In the genomic region with DNA sequence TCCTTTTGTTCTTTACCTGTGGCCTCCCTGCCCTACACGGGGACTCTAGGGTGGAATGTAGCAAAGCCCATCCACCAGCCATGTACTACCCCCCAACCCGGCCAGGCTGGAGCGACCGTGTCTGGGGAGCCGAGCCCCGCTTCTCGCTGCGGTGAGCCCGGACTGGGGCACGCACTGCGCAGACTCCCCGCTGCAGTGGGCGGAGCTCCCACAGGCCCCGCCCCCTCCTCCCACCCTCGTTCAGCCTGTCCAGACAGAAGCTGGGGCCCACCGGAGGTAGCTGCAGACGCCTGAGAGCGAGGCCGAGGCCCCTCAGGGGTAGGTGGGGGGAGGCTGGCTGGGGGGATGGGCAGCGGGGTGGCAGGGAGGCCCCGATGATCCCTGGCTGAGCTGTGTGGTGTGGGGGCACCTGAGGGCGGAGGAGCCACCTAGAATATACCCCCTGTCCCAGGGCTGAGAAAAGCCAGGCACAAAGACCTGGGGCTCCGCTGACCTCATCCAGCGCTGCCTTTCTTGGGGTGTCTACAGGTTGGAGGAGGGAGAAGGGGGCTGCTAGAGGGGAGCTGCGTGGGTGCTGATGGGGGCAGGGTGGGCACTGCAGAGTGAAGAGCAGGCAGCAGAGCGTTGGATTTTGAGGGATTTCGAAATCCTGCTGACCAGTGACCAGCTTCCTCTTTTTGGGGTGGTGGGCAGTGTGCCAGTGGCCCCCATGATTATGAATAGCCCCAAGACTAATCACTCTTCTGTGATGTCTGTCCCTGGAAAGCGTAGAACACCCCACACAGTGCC, we compare ENCODE assay signal across 9 cellular contexts. TPM values are rescaled to one million over a fixed set of nuclear protein-coding genes. Genes with fewer than 3 reads are reported as not detected.
A peak's percentile ranks its signal among the peaks of the same experiment; 100 is the strongest.
DNase-seq lines count a peak whose midpoint lies in the region; ATAC-seq, FAIRE-seq and TF ChIP-seq lines count a peak whose summit lies in the region.
"Had no signal": no experiment of that assay in that cellular context is flagged by ENCODE, and none has a peak within 500 bp of the region (broad histone marks: within the 10 kb centered on the region; RNA-seq: fewer than 3 reads in every experiment).

No MANE protein-coding gene starts in this region.

- no peaks in the 10 kb centered on the region for H3K36me3 ChIP-seq in kidney (ENCODE audit: control insufficient read depth in 1 of 2, insufficient read depth in 2 of 2, low read length in 2 of 2)

- H3K36me3 Mint-ChIP-seq in T-helper 17 cell (ENCODE audit: low read depth) = peaks cover 3% of the 10 kb centered on the region
- H3K36me3 Mint-ChIP-seq in chondrocyte (ENCODE audit: low read depth) = peaks cover 11% of the 10 kb centered on the region

- H3K9me3 Mint-ChIP-seq in chondrocyte (ENCODE audit: low read depth) = no peaks in the 10 kb centered on the region

- peaks cover 15% of the 10 kb centered on the region for H3K4me1 Mint-ChIP-seq in T-helper 17 cell
- H3K4me1 Mint-ChIP-seq in chondrocyte (ENCODE audit: low read depth) = peaks cover 28% of the 10 kb centered on the region

- TF ChIP-seq CTCF in chondrocyte (IDR thresholded peaks at IDR 0.05) (no peak), kidney (IDR thresholded peaks at IDR 0.05; ENCODE audit: borderline replicate concordance, extremely low read depth, insufficient read depth) (no peak)

- intact Hi-C loops in kidney (cut with DNase I) = no loop called here

- H3K27me3 Mint-ChIP-seq in T-helper 17 cell (no peaks in the 10 kb centered on the region), chondrocyte (ENCODE audit: low read depth) (no peaks in the 10 kb centered on the region)

- peak overlapping the region in 1 of 2 donors; percentile 46 for H3K9ac ChIP-seq in kidney (ENCODE audit: low read length in 2 of 2)

- H3K4me3 ChIP-seq in kidney (ENCODE audit: low read length in 2 of 2) = peak overlapping the region; percentile 1 to 43

- no peaks in the 10 kb centered on the region for H3K9me3 ChIP-seq in T-helper 17 cell (ENCODE audit: control insufficient read depth, low read length, poor library complexity, severe bottlenecking)
- H3K9me3 ChIP-seq in kidney (ENCODE audit: control insufficient read depth in 1 of 2, low read length in 2 of 2) = no peaks in the 10 kb centered on the region
- H3K9me3 ChIP-seq: gastrocnemius medialis had no signal

- H3K27ac ChIP-seq in kidney (ENCODE audit: low read depth in 2 of 2, low read length in 2 of 2) = no peak overlapping the region

- no peak overlapping the region for H3K4me3 Mint-ChIP-seq in T-helper 17 cell
- H3K4me3 Mint-ChIP-seq in chondrocyte (ENCODE audit: unreplicated experiment) = peak overlapping the region; percentile 78

- FAIRE-seq in kidney (lab: Jason Lieb, UNC) = no peak

- DNase-seq in activated effector memory CD4-positive, alpha-beta T cell treated with anti-CD3 and anti-CD28 coated beads, Interleukin-2, amount 50 U/mL, for 16 hours = peak; percentile 78
- DNase-seq in activated effector memory CD4-positive, alpha-beta T cell treated with Interleukin-2 at 50 U/mL for 16 hours = no peak
- DNase-seq in T-helper 17 cell (peak in 1 of 3 donors; percentile 15), chondrocyte (ENCODE audit: low spot score) (no peak), kidney (peak; percentile 88), RKO (ENCODE audit: low spot score) (no peak), cortex of kidney (lab: John Stamatoyannopoulos, UW) (no peak)
- DNase-seq in stimulated activated CD4-positive, alpha-beta T cell treated with anti-CD3 and anti-CD28 coated beads, Interleukin-15, amount 100 ng/mL, for 48 hours (ENCODE audit: low read depth in 2 of 2) = peak; percentile 21 to 59

- H3K27ac Mint-ChIP-seq in T-helper 17 cell = peak overlapping the region; percentile 27
- peak overlapping the region; percentile 75 for H3K27ac Mint-ChIP-seq in chondrocyte (ENCODE audit: unreplicated experiment)

- H3K4me1 ChIP-seq in kidney (ENCODE audit: control insufficient read depth in 1 of 2, insufficient read depth in 1 of 2, low read depth in 1 of 2, low read length in 2 of 2) = no peaks in the 10 kb centered on the region

- ATAC-seq in T-helper 17 cell = peak; percentile 40

RNA-seq across cellular contexts. Expression of a gene that starts 17.3 kb away (rescaled TPM):
- total RNA-seq in T-helper 17 cell (10 to 100 TPM; 75.4 to 77.1 TPM), chondrocyte (478 to 514 TPM (median 487 TPM) in 3 replicates), kidney (207 TPM)
- 175 TPM for polyA plus RNA-seq in kidney (ENCODE audit: insufficient read depth, low read depth, low replicate concordance)

RNA-seq across cellular contexts. Expression of a gene that starts 17.6 kb away (rescaled TPM):
- total RNA-seq in T-helper 17 cell (10 to 100 TPM in 1 of 2 donors, 1 to 10 TPM in 1; 9.5 to 11.9 TPM), chondrocyte (19.4 to 22.2 TPM (median 21.5 TPM) in 3 replicates), kidney (12.9 TPM)
- polyA plus RNA-seq in kidney (ENCODE audit: insufficient read depth, low read depth, low replicate concordance) = 13.0 TPM

RNA-seq across cellular contexts. Expression of a gene that starts 24.2 kb away (rescaled TPM):
- not detected for total RNA-seq in T-helper 17 cell
- total RNA-seq in chondrocyte = 0.20 to 0.53 TPM (median 0.46 TPM) in 3 replicates
- 0.09 TPM for total RNA-seq in kidney
- polyA plus RNA-seq in kidney (ENCODE audit: insufficient read depth, low read depth, low replicate concordance) = not detected

RNA-seq across cellular contexts. Expression of a gene that starts 47.4 kb away (rescaled TPM):
- total RNA-seq in T-helper 17 cell = 1 to 10 TPM; 1.5 to 1.7 TPM
- 3.6 to 4.9 TPM (median 4.5 TPM) in 3 replicates for total RNA-seq in chondrocyte
- total RNA-seq in kidney = 4.5 TPM
- 12.6 TPM for polyA plus RNA-seq in kidney (ENCODE audit: insufficient read depth, low read depth, low replicate concordance)

RNA-seq across cellular contexts. Expression of a gene that starts 60.0 kb away (rescaled TPM):
- total RNA-seq in T-helper 17 cell (10 to 100 TPM; 18.1 to 19.4 TPM), chondrocyte (13.0 to 14.8 TPM (median 14.5 TPM) in 3 replicates), kidney (14.8 TPM)
- 18.2 TPM for polyA plus RNA-seq in kidney (ENCODE audit: insufficient read depth, low read depth, low replicate concordance)

Comparison
In these comparisons a context has a peak if more than half of its experiments do, and no peak if none do; other contexts are left out.
1. DNase-seq: peak in activated effector memory CD4-positive, alpha-beta T cell treated with anti-CD3 and anti-CD28 coated beads, Interleukin-2, amount 50 U/mL, for 16 hours (single experiment), kidney (single experiment) and stimulated activated CD4-positive, alpha-beta T cell treated with anti-CD3 and anti-CD28 coated beads, Interleukin-15, amount 100 ng/mL, for 48 hours (2 of 2); none in activated effector memory CD4-positive, alpha-beta T cell treated with Interleukin-2 at 50 U/mL for 16 hours (single experiment), chondrocyte (single experiment), RKO (single experiment) and cortex of kidney (single experiment).